Comparison of ENCODE assay signal across 12 cellular contexts in genomic region chr7:121023683-121024507, GRCh38. TPM values are rescaled to one million over a fixed set of nuclear protein-coding genes. Genes with fewer than 3 reads are reported as not detected.
DNase-seq lines count a peak whose midpoint lies in the region; ATAC-seq, FAIRE-seq and TF ChIP-seq lines count a peak whose summit lies in the region.
"Had no signal": no experiment of that assay in that cellular context is flagged by ENCODE, and none has a peak within 500 bp of the region (broad histone marks: within the 10 kb centered on the region; RNA-seq: fewer than 3 reads in every experiment).

No MANE protein-coding gene starts in this region.

- H3K9ac ChIP-seq in mesendoderm (ENCODE audit: low read length) = no peak overlapping the region

- H2AK5ac ChIP-seq in mesendoderm (ENCODE audit: low read length) = no peak overlapping the region

- H3K27me3 ChIP-seq in mesendoderm (ENCODE audit: insufficient read depth, low read length, poor library complexity) = no peaks in the 10 kb centered on the region

- H3K36me3 Mint-ChIP-seq in immature natural killer cell = no peaks in the 10 kb centered on the region

- no peak overlapping the region for H3K4me3 ChIP-seq in mesendoderm (ENCODE audit: low read length)
- H3K4me3 ChIP-seq: skin epidermis had no signal

- no peaks in the 10 kb centered on the region for H3K4me1 Mint-ChIP-seq in immature natural killer cell

- no peak overlapping the region for H4K5ac ChIP-seq in mesendoderm (ENCODE audit: low read length)

- H3K56ac ChIP-seq in mesendoderm (ENCODE audit: low read length) = no peak overlapping the region

- no peak for TF ChIP-seq POLR2A in H54 (IDR thresholded peaks at IDR 0.05; ENCODE audit: low read depth, low read length)

- FAIRE-seq in H54 (lab: Jason Lieb, UNC) = no peak

- no peak overlapping the region for H4K8ac ChIP-seq in mesendoderm (ENCODE audit: low read depth, low read length)

- no peak overlapping the region for H3K18ac ChIP-seq in mesendoderm (ENCODE audit: low read length)

- H3K4me2 ChIP-seq in mesendoderm (ENCODE audit: low read length) = no peak overlapping the region

- H3K36me3 ChIP-seq in mesendoderm (ENCODE audit: control insufficient read depth, insufficient read depth, low read length) = no peaks in the 10 kb centered on the region

- H3K27ac Mint-ChIP-seq in immature natural killer cell = no peak overlapping the region
- H3K27ac Mint-ChIP-seq: activated T-helper 2 cell treated with anti-CD3 and anti-CD28 coated beads, Interferon-gamma antibody, Interleukin-2, Interleukin-4, amounts not matched to agents 10 μg/mL and 5 μg/mL and 100 μg/mL, durations not matched to agents 14 hours and 24 hours and 36 hours; stimulated activated naive B cell treated with anti-CD40 and anti-IgM and Interleukin-4, amounts not matched to agents 10 μg/mL and 1 μg/mL and 100 μg/mL, for 72 hours had no signal

- peaks cover 0 to 2% (median 0%) of the 10 kb centered on the region in 3 donors for H3K27me3 Mint-ChIP-seq in immature natural killer cell (ENCODE audit: low read depth in 3 of 3)
- H3K27me3 Mint-ChIP-seq: stimulated activated naive B cell treated with anti-CD40 and anti-IgM and Interleukin-4, amounts not matched to agents 10 μg/mL and 1 μg/mL and 100 μg/mL, for 72 hours had no signal

- no CpG with 5 or more reads among the region's 8 CpGs for WGBS in mesendoderm (ENCODE audit: extremely low coverage, insufficient coverage, low lambda C conversion rate)

- H3K4ac ChIP-seq in mesendoderm (ENCODE audit: low read depth, low read length) = no peak overlapping the region

- H3K23ac ChIP-seq in mesendoderm (ENCODE audit: low read length) = no peak overlapping the region

- peak; percentile 87 for ATAC-seq in sciatic nerve
- ATAC-seq: stimulated activated naive B cell treated with anti-CD40 and anti-IgM and Interleukin-4, amounts not matched to agents 10 μg/mL and 1 μg/mL and 100 μg/mL, for 72 hours had no signal

- peak; percentile 52 for DNase-seq in EH (ENCODE audit: low read depth)
- peak; percentile 62 for DNase-seq in RPMI7951 (ENCODE audit: low read depth)
- DNase-seq in foreskin melanocyte = peak; percentile 35
- DNase-seq in sciatic nerve (ENCODE audit: low spot score) = no peak
- no peak for DNase-seq in germinal center (ENCODE audit: low spot score)
- no peak for DNase-seq in H54 (ENCODE audit: insufficient read length, low spot score)
- DNase-seq in immature natural killer cell = no peak
- no peak for DNase-seq in mesendoderm
- DNase-seq: NCI-H1092; stimulated activated naive B cell treated with anti-CD40 and anti-IgM and Interleukin-4, amounts not matched to agents 10 μg/mL and 1 μg/mL and 100 μg/mL, for 72 hours had no signal

- no peaks in the 10 kb centered on the region for H3K9me3 Mint-ChIP-seq in immature natural killer cell
- H3K9me3 Mint-ChIP-seq: activated T-helper 2 cell treated with anti-CD3 and anti-CD28 coated beads, Interferon-gamma antibody, Interleukin-2, Interleukin-4, amounts not matched to agents 10 μg/mL and 5 μg/mL and 100 μg/mL, durations not matched to agents 14 hours and 24 hours and 36 hours had no signal

- H3K79me2 ChIP-seq in mesendoderm (ENCODE audit: control insufficient read depth, insufficient read depth, low read length) = no peaks in the 10 kb centered on the region

- no peak overlapping the region for H2BK120ac ChIP-seq in mesendoderm (ENCODE audit: low read depth, low read length)

- H2BK15ac ChIP-seq in mesendoderm (replicated peaks; ENCODE audit: low read depth) = no peak overlapping the region

- no peaks in the 10 kb centered on the region for H3K79me1 ChIP-seq in mesendoderm (ENCODE audit: low read length)

- H3K4me1 ChIP-seq in mesendoderm (ENCODE audit: control insufficient read depth, low read depth, low read length) = no peaks in the 10 kb centered on the region

- no peak overlapping the region for H3K27ac ChIP-seq in mesendoderm (ENCODE audit: low read depth, low read length)

- intact Hi-C loops in sciatic nerve (cut with DNase I) = no loop called here

- H3K4me3 Mint-ChIP-seq in immature natural killer cell = no peak overlapping the region
- H3K4me3 Mint-ChIP-seq: stimulated activated naive B cell treated with anti-CD40 and anti-IgM and Interleukin-4, amounts not matched to agents 10 μg/mL and 1 μg/mL and 100 μg/mL, for 72 hours had no signal

- H2BK5ac ChIP-seq in mesendoderm (ENCODE audit: low read length) = no peak overlapping the region

RNA-seq across cellular contexts. Expression of gene CPED1, which starts 35.4 kb away (rescaled TPM):
- 28.2 and 33.6 TPM in 2 replicates for total RNA-seq in RPMI7951 (2014; rRNA removed; shearing (Covaris generic))
- total RNA-seq in sciatic nerve = 41.9 TPM
- polyA plus RNA-seq in immature natural killer cell = 1 to 10 TPM in 2 of 3 donors, not detected in 1; 1.3 to 2.2 TPM
- polyA plus RNA-seq in mesendoderm (2013, experiment 1 of 2) = 0.11 TPM
- 0.17 TPM for polyA plus RNA-seq in mesendoderm (2013, experiment 2 of 2)
- total RNA-seq: activated T-helper 2 cell treated with anti-CD3 and anti-CD28 coated beads, Interferon-gamma antibody, Interleukin-2, Interleukin-4, amounts not matched to agents 10 μg/mL and 5 μg/mL and 100 μg/mL, durations not matched to agents 14 hours and 24 hours and 36 hours had no signal

Comparison
In these comparisons a context has a peak if more than half of its experiments do, and no peak if none do; other contexts are left out.
1. DNase-seq: peak in EH (single experiment), RPMI7951 (single experiment) and foreskin melanocyte (single experiment); none in sciatic nerve (single experiment), germinal center (single experiment), H54 (single experiment), immature natural killer cell (0 of 3) and mesendoderm (single experiment).